Comparison of ENCODE assay signal across 8 cellular contexts in genomic region chr15:65869954-65870871, GRCh38. TPM values are rescaled to one million over a fixed set of nuclear protein-coding genes. Genes with fewer than 3 reads are reported as not detected.
DNase-seq lines count a peak whose midpoint lies in the region; ATAC-seq, FAIRE-seq and TF ChIP-seq lines count a peak whose summit lies in the region.

No MANE protein-coding gene starts in this region.

- POLR2A ChIA-PET in endothelial cell of umbilical vein (lab: Charles Lee) = interaction anchor here (0.6 to 2.0 kb wide), 5 partner anchors 12 to 1629 kb away, joined by 3 to 15 read pairs (median 9); no protein-coding TSS in a partner anchor

- no peak for ATAC-seq in HG03135 (IDR thresholded peaks at IDR 0.05; ENCODE audit: unreplicated experiment)

- H3K9me3 ChIP-seq in MG63 (no peaks in the 10 kb centered on the region; the same call in 1 of the 2 replicates), endothelial cell of umbilical vein (replicated peaks; ENCODE audit: control insufficient read depth, insufficient read depth, low read length) (no peaks in the 10 kb centered on the region), thymus (ENCODE audit: control insufficient read depth) (no peaks in the 10 kb centered on the region)

- CTCF ChIA-PET in endothelial cell of umbilical vein (lab: Charles Lee) = interaction anchor here (0.7 to 2.7 kb wide), 16 partner anchors 9 to 629 kb away, joined by 3 to 19 read pairs (median 4); partner anchors contain the start of gene INTS14

- H3K27ac ChIP-seq in VCaP (peak overlapping the region; percentile 100), endothelial cell of umbilical vein (ENCODE audit: insufficient read depth, low read depth, low read length) (peak overlapping the region; percentile 61), thymus (ENCODE audit: low read depth) (peak overlapping the region; percentile 98)

- H3K9me3 Mint-ChIP-seq in mesothelial cell of epicardium = no peaks in the 10 kb centered on the region

- H3K27me3 ChIP-seq in MG63 (no peaks in the 10 kb centered on the region), endothelial cell of umbilical vein (ENCODE audit: control insufficient read depth in 2 of 2, insufficient read depth in 2 of 2, low read length in 2 of 2) (no peaks in the 10 kb centered on the region), thymus (ENCODE audit: control insufficient read depth, insufficient read depth) (no peaks in the 10 kb centered on the region)

- FAIRE-seq in endothelial cell of umbilical vein (lab: Jason Lieb, UNC) = peak; percentile 59

- peak; percentile 13 for TF ChIP-seq POLR2A in endothelial cell of umbilical vein (IDR thresholded peaks at IDR 0.05; ENCODE audit: low read depth, low read length)

- peaks cover 59% of the 10 kb centered on the region for H3K79me2 ChIP-seq in endothelial cell of umbilical vein (ENCODE audit: control insufficient read depth, insufficient read depth, low read length)

- WGBS in thymus = 2% methylated on average over 43 of the region's 43 CpGs

- intact Hi-C loops in endothelial cell of umbilical vein (cut with micrococcal nuclease) = loop anchor here (1.0 to 2.0 kb wide), 5 partner anchors 38 to 353 kb away; partner anchors contain the start of genes DENND4A, DPP8 and INTS14

- peak overlapping the region; percentile 96 for H3K4me2 ChIP-seq in endothelial cell of umbilical vein (ENCODE audit: insufficient read depth, low read length)

- BruUV-seq in endothelial cell of umbilical vein (replicated peaks; lab: Mats Ljungman, UMichigan) = TSS peak; percentile 38

- peak overlapping the region; percentile 75 for H3K9ac ChIP-seq in endothelial cell of umbilical vein (replicated peaks; ENCODE audit: extremely low read depth, insufficient read depth, low read length)

- peaks cover 2% of the 10 kb centered on the region for H3K36me3 Mint-ChIP-seq in mesothelial cell of epicardium

- peaks cover 22% of the 10 kb centered on the region for H3K4me1 ChIP-seq in endothelial cell of umbilical vein (ENCODE audit: control insufficient read depth, extremely low read depth, insufficient read depth, low read length)
- no peaks in the 10 kb centered on the region for H3K4me1 ChIP-seq in thymus (ENCODE audit: control insufficient read depth, insufficient read depth, low read length)

- H3K4me3 ChIP-seq in MG63 (peak overlapping the region; percentile 88), endothelial cell of umbilical vein (replicated peaks in 1 of 3; ENCODE audit: insufficient read depth in 1 of 3, low read depth in 1 of 3, low read length in 3 of 3) (peak overlapping the region; percentile 47 to 91 (median 81)), thymus (ENCODE audit: low read length) (peak overlapping the region; percentile 97)

- peak overlapping the region; percentile 99 for H3K27ac Mint-ChIP-seq in mesothelial cell of epicardium

- H3K4me1 Mint-ChIP-seq in mesothelial cell of epicardium = peaks cover 15% of the 10 kb centered on the region

- no peak for TF ChIP-seq CTCF in VCaP (conservative IDR thresholded peaks at IDR 0.05)
- TF ChIP-seq CTCF in endothelial cell of umbilical vein (IDR thresholded peaks at IDR 0.05; ENCODE audit: extremely low read depth in 1 of 2, insufficient read depth in 1 of 2, low read depth in 1 of 2, low read length in 2 of 2) = no peak
- TF ChIP-seq CTCF in mesothelial cell of epicardium (IDR thresholded peaks at IDR 0.05; ENCODE audit: unreplicated experiment) = no peak

- H3K36me3 ChIP-seq in MG63 (peaks cover 17% of the 10 kb centered on the region), endothelial cell of umbilical vein (ENCODE audit: control insufficient read depth in 2 of 2, extremely low read depth in 1 of 2, insufficient read depth in 2 of 2, low read length in 2 of 2) (peaks cover 0 to 3% of the 10 kb centered on the region in 2 experiments), thymus (ENCODE audit: control insufficient read depth, insufficient read depth) (peaks cover 5% of the 10 kb centered on the region)

- DNase-seq in activated naive CD4-positive, alpha-beta T cell treated with Interleukin-2 at 50 U/mL for 16 hours = peak; percentile 27
- no peak for DNase-seq in activated naive CD4-positive, alpha-beta T cell treated with anti-CD3 and anti-CD28 coated beads, Interleukin-2, amount 50 U/mL, for 16 hours
- DNase-seq in MG63 (peak; percentile 40), endothelial cell of umbilical vein (ENCODE audit: low read depth, low spot score) (peak; percentile 85), mesothelial cell of epicardium (ENCODE audit: low spot score in 2 of 2, unreplicated experiment in 2 of 2) (peak in 1 of 2 experiments; percentile 66)

- dilution Hi-C loops in endothelial cell of umbilical vein (cut with MboI; ENCODE audit: extremely low pct_ligation_motif_present, low sequenced_read_pairs) = no loop called here

- peaks cover 2% of the 10 kb centered on the region for H4K20me1 ChIP-seq in endothelial cell of umbilical vein (replicated peaks; ENCODE audit: control insufficient read depth, extremely low read depth, insufficient read depth, low read length)

- H3K27me3 Mint-ChIP-seq in mesothelial cell of epicardium (ENCODE audit: low read depth) = no peaks in the 10 kb centered on the region

- peak overlapping the region; percentile 65 for H2AFZ ChIP-seq in endothelial cell of umbilical vein (ENCODE audit: low read depth, low read length)

- no peaks in the 10 kb centered on the region for H3K9me1 ChIP-seq in endothelial cell of umbilical vein (replicated peaks; ENCODE audit: control insufficient read depth, extremely low read depth, insufficient read depth, low read length)

- H3K4me3 Mint-ChIP-seq in mesothelial cell of epicardium = peak overlapping the region; percentile 98

TF ChIP-seq in endothelial cell of umbilical vein, 7 proteins besides CTCF, POLR2A, EP300 and RAD21:
- TF ChIP-seq MYC (IDR thresholded peaks at IDR 0.05; ENCODE audit: low read depth, low read length) = no peak
- peak; percentile 82 for TF ChIP-seq GATA2 (IDR thresholded peaks at IDR 0.05; ENCODE audit: insufficient read depth, insufficient read length, low read depth, low read length)
- TF ChIP-seq JUN (IDR thresholded peaks at IDR 0.05; ENCODE audit: borderline replicate concordance, insufficient read depth, insufficient read length, low read depth) = no peak

RNA-seq across cellular contexts. Expression of gene RAB11A, which starts 0.9 kb away (rescaled TPM):
- 306 and 514 TPM in 2 replicates for total RNA-seq in MG63 (2014; rRNA removed; shearing (Covaris generic); ENCODE audit: low replicate concordance)
- 250 and 257 TPM in 2 replicates for total RNA-seq in endothelial cell of umbilical vein
- polyA plus RNA-seq in endothelial cell of umbilical vein = 187 and 239 TPM in 2 replicates
- polyA plus RNA-seq in endothelial cell of umbilical vein (2011; cell fraction: cytosol; rRNA removed) = 442 and 454 TPM in 2 replicates
- polyA plus RNA-seq in endothelial cell of umbilical vein (2011; cell fraction: nucleus; rRNA removed) = 173 and 186 TPM in 2 replicates
- 369 and 484 TPM in 2 replicates for polyA plus RNA-seq in endothelial cell of umbilical vein (2012)
- 125 and 152 TPM in 2 replicates for polyA minus RNA-seq in endothelial cell of umbilical vein
- polyA minus RNA-seq in endothelial cell of umbilical vein (2011; cell fraction: cytosol; rRNA and poly(A)+ RNA removed) = 64.0 TPM
- polyA minus RNA-seq in endothelial cell of umbilical vein (2011; cell fraction: nucleus; rRNA and poly(A)+ RNA removed) = 31.3 and 45.1 TPM in 2 replicates
- total RNA-seq in mesothelial cell of epicardium = 197 to 213 TPM (median 204 TPM) in 3 replicates
- polyA plus RNA-seq in thymus = 118 TPM
